ENCODE assay signal across 8 cellular contexts in genomic region chr16:4734063-4734729, GRCh38. TPM values are rescaled to one million over a fixed set of nuclear protein-coding genes. Genes with fewer than 3 reads are reported as not detected.
A peak's percentile ranks its signal among the peaks of the same experiment; 100 is the strongest.
DNase-seq lines count a peak whose midpoint lies in the region; ATAC-seq and TF ChIP-seq lines count a peak whose summit lies in the region.

Gene ANKS3, minus strand, starts transcription at chr16:4734271. Its CDS starts 4,122 bp downstream, at chr16:4730149.
Gene DNAAF8, plus strand, starts transcription at chr16:4734537. Its CDS starts 1,978 bp downstream, at chr16:4736515.

- H3K9me3 Mint-ChIP-seq in CD14-positive monocyte: no peaks in the 10 kb centered on the region

- H3K4me3 ChIP-seq in duodenal mucosa (ENCODE audit: low read depth in 1 of 2, low read length in 2 of 2) (peak within 1 kb of the TSS; percentile 94 to 95), lower leg skin (ENCODE audit: low read depth, poor library complexity, severe bottlenecking) (peak within 1 kb of the TSS; percentile 78)

- H3K4me1 Mint-ChIP-seq in CD14-positive monocyte: peaks cover 14% of the 10 kb centered on the region

- DNase-seq in CD14-positive monocyte (ENCODE audit: low spot score) (peak; percentile 88), NCI-H748 (lab: John Stamatoyannopoulos, UW; ENCODE audit: unreplicated experiment) (peak; percentile 91), lower leg skin (ENCODE audit: low spot score in 2 of 2) (peak; percentile 92 to 98)
- DNase-seq in activated CD4-positive, alpha-beta T cell treated with anti-CD3 and anti-CD28 coated beads, Interleukin-2, amount 50 U/mL, for 48 hours: peak; percentile 81 to 86
- DNase-seq in stimulated activated CD4-positive, alpha-beta T cell treated with anti-CD3 and anti-CD28 coated beads, Interleukin-4, amount 100 ng/mL, for 4 hours: peak; percentile 75 to 77

- H3K36me3 Mint-ChIP-seq in CD14-positive monocyte: peaks cover 7 to 14% of the 10 kb centered on the region in 2 donors

- TF ChIP-seq CTCF in CD14-positive monocyte (IDR thresholded peaks at IDR 0.05) (no peak), lower leg skin (IDR thresholded peaks at IDR 0.05) (no peak)

- peak within 1 kb of the TSS; percentile 70 to 83 for H3K9ac ChIP-seq in duodenal mucosa (ENCODE audit: low read depth in 1 of 2, low read length in 2 of 2)

- intact Hi-C loops in CD14-positive monocyte (cut with micrococcal nuclease) (loop anchor here (1.0 to 5.0 kb wide), 4 partner anchors 33 to 68 kb away; partner anchors contain the start of genes ROGDI (in 2 of the 2), ZNF500 (in 2 of the 2) and NUDT16L1 (in 1 of the 2)), lower leg skin (cut with DNase I; ENCODE audit: low total_unique reads) (no loop called here)

- H3K27me3 ChIP-seq in duodenal mucosa (ENCODE audit: control insufficient read depth in 1 of 2, insufficient read depth in 2 of 2, low read length in 2 of 2): no peaks in the 10 kb centered on the region

- no peaks in the 10 kb centered on the region for H3K9me3 ChIP-seq in duodenal mucosa (ENCODE audit: control insufficient read depth in 1 of 2, low read length in 2 of 2)

- H3K27me3 Mint-ChIP-seq in CD14-positive monocyte (ENCODE audit: low read depth in 3 of 3): peaks cover 0 to 2% (median 0%) of the 10 kb centered on the region in 3 donors

- WGBS in lower leg skin, 2 donors: 0% methylated on average over 30 to 55 of the region's 70 CpGs

- peak within 1 kb of the TSS; percentile 87 to 99 for H3K4me3 Mint-ChIP-seq in CD14-positive monocyte

- peaks cover 5 to 13% of the 10 kb centered on the region in 2 donors for H3K4me1 ChIP-seq in duodenal mucosa (ENCODE audit: control insufficient read depth in 1 of 2, insufficient read depth in 2 of 2, low read length in 2 of 2)

- no peak for TF ChIP-seq POLR2A in lower leg skin (IDR thresholded peaks at IDR 0.05)

- ATAC-seq in GM19351 (IDR thresholded peaks at IDR 0.05; ENCODE audit: unreplicated experiment): peak; percentile 80
- peak; percentile 61 for ATAC-seq in HG03520 (IDR thresholded peaks at IDR 0.05; ENCODE audit: unreplicated experiment)

- H3K27ac Mint-ChIP-seq in CD14-positive monocyte: peak within 1 kb of the TSS; percentile 72 to 94 (median 93)

- peaks cover 6 to 15% of the 10 kb centered on the region in 2 donors for H3K36me3 ChIP-seq in duodenal mucosa (ENCODE audit: control insufficient read depth in 1 of 2, insufficient read depth in 2 of 2, low read length in 2 of 2)

- H3K27ac ChIP-seq in duodenal mucosa (ENCODE audit: low read depth, low read length): peak within 1 kb of the TSS; percentile 68

RNA-seq across cellular contexts. Expression of gene ANKS3, which starts in this region (rescaled TPM):
- under 1 TPM; 0.59 to 0.95 TPM for polyA plus RNA-seq in CD14-positive monocyte
- 10 to 100 TPM; 10.4 to 28.8 (median 17.4) TPM for total RNA-seq in lower leg skin

RNA-seq across cellular contexts. Expression of gene DNAAF8, which starts in this region (rescaled TPM):
- under 1 TPM in 1 of 2 donors, not detected in 1; 0.36 TPM for polyA plus RNA-seq in CD14-positive monocyte
- total RNA-seq in lower leg skin: 1 to 10 TPM in 1 of 4 donors, under 1 TPM in 1, not detected in 2; 0.16 to 1.4 TPM

Comparison
In these comparisons a context has a peak if more than half of its experiments do, and no peak if none do; other contexts are left out.
1. Peak in every context shown above with its lines: DNase-seq, ATAC-seq, H3K4me3 ChIP-seq and H3K27ac ChIP-seq.
2. Peak in DNase-seq in CD14-positive monocyte; RNA of the genes that start here not detected or under 1 TPM.